ENCODE assay signal across 8 cellular contexts in genomic region chr13:94595943-94596574, GRCh38. TPM values are rescaled to one million over a fixed set of nuclear protein-coding genes. Genes with fewer than 3 reads are reported as not detected.
DNase-seq lines count a peak whose midpoint lies in the region; ATAC-seq and TF ChIP-seq lines count a peak whose summit lies in the region.

TGDS (minus strand) TSS chr13:94596152; CDS start chr13:94596136, 16 bp downstream.

- H3K36me3 Mint-ChIP-seq in H9 (ENCODE audit: insufficient read depth in 1 of 3, low read depth in 3 of 3): peaks cover 9 to 17% (median 17%) of the 10 kb centered on the region in 3 experiments
- peaks cover 14% of the 10 kb centered on the region for H3K36me3 Mint-ChIP-seq in natural killer cell treated with Interleukin-12 subunit alpha and Interleukin-12 subunit beta and Interleukin-15 and Interleukin-18, amount 100 ng/mL, for 72 hours

- no peak within 1 kb of the TSS for H2AK5ac ChIP-seq in H9 (ENCODE audit: insufficient read length, low read length)

- H3K27ac ChIP-seq in H9 (ENCODE audit: insufficient read length, low read depth, low read length): no peak within 1 kb of the TSS

- no peak within 1 kb of the TSS for H4K91ac ChIP-seq in H9 (ENCODE audit: insufficient read length, low read depth, low read length)

- H3K56ac ChIP-seq in H9 (ENCODE audit: insufficient read length, low read depth, low read length): no peak within 1 kb of the TSS

- H3K36me3 ChIP-seq in ES-I3 (ENCODE audit: insufficient read depth, low read length): no peaks in the 10 kb centered on the region; the same call in 1 of the 2 replicates
- peaks cover 18% of the 10 kb centered on the region for H3K36me3 ChIP-seq in MG63

- peaks cover 5% of the 10 kb centered on the region; the same call in 1 of the 2 replicates for H3K79me2 ChIP-seq in H9 (ENCODE audit: insufficient read depth, low read length)

- H2AFZ ChIP-seq in H9 (ENCODE audit: low read length): peak within 1 kb of the TSS; percentile 10

- H2BK120ac ChIP-seq in H9 (ENCODE audit: low read depth, low read length, poor library complexity, severe bottlenecking): no peak within 1 kb of the TSS

- TF ChIP-seq CTCF in H9 (conservative IDR thresholded peaks at IDR 0.05): no peak

- ATAC-seq in natural killer cell treated with Interleukin-12 subunit alpha and Interleukin-12 subunit beta and Interleukin-15 and Interleukin-18, amount 100 ng/mL, for 72 hours: peak; percentile 99 to 100

- no peaks in the 10 kb centered on the region for H4K20me1 ChIP-seq in H9 (ENCODE audit: control insufficient read depth, insufficient read depth, insufficient read length)

- H3K14ac ChIP-seq in H9 (ENCODE audit: insufficient read depth, low read length): peak within 1 kb of the TSS; percentile 49; the same call in 1 of the 2 replicates

- DNase-seq in H9 (peak; percentile 95), MG63 (peak; percentile 97), SHP77 (lab: John Stamatoyannopoulos, UW) (peak; percentile 98), fibroblast of peridontal ligament (ENCODE audit: extremely low read depth) (peak; percentile 86)
- DNase-seq in activated T-helper 9 cell treated with anti-CD3 and anti-CD28 coated beads, Interleukin-2, amount 50 U/mL, for 16 hours (ENCODE audit: low read depth): peak; percentile 82
- peak; percentile 93 for DNase-seq in natural killer cell treated with Interleukin-12 subunit alpha and Interleukin-12 subunit beta and Interleukin-15 and Interleukin-18, amount 100 ng/mL, for 72 hours (ENCODE audit: low spot score)
- DNase-seq in stimulated activated naive CD4-positive, alpha-beta T cell treated with Interleukin-2 at 50 U/mL for 16 hours (lab: John Stamatoyannopoulos, UW): peak; percentile 91

- H3K4me1 Mint-ChIP-seq in H9: peaks cover 16 to 22% of the 10 kb centered on the region in 2 experiments
- peaks cover 23 to 30% of the 10 kb centered on the region in 2 donors for H3K4me1 Mint-ChIP-seq in natural killer cell treated with Interleukin-12 subunit alpha and Interleukin-12 subunit beta and Interleukin-15 and Interleukin-18, amount 100 ng/mL, for 72 hours (ENCODE audit: low read depth in 2 of 2)

- peak within 1 kb of the TSS; percentile 94 to 95 for H3K4me3 Mint-ChIP-seq in H9
- H3K4me3 Mint-ChIP-seq in natural killer cell treated with Interleukin-12 subunit alpha and Interleukin-12 subunit beta and Interleukin-15 and Interleukin-18, amount 100 ng/mL, for 72 hours: peak within 1 kb of the TSS; percentile 96

- no peaks in the 10 kb centered on the region; the same call in 1 of the 2 replicates for H3K27me3 ChIP-seq in H9 (ENCODE audit: insufficient read depth, low read length)
- no peaks in the 10 kb centered on the region for H3K27me3 ChIP-seq in MG63

- no peak within 1 kb of the TSS for H3T11ph ChIP-seq in H9 (ENCODE audit: low read length)

- peaks cover 13% of the 10 kb centered on the region for H3K27me3 Mint-ChIP-seq in H9 (ENCODE audit: low read depth)
- no peaks in the 10 kb centered on the region for H3K27me3 Mint-ChIP-seq in natural killer cell treated with Interleukin-12 subunit alpha and Interleukin-12 subunit beta and Interleukin-15 and Interleukin-18, amount 100 ng/mL, for 72 hours

- H4K8ac ChIP-seq in H9 (replicated peaks; ENCODE audit: insufficient read length, low read depth, low read length): no peak within 1 kb of the TSS

- no peak within 1 kb of the TSS for H3K23ac ChIP-seq in H9 (ENCODE audit: insufficient read length, low read depth, low read length)

- WGBS in H9 (ENCODE audit: extremely low coverage, insufficient read length, low lambda C conversion rate): no CpG with 5 or more reads among the region's 41 CpGs

- H3K9ac ChIP-seq in ES-I3 (ENCODE audit: low read depth, low read length) (peak within 1 kb of the TSS; percentile 77), H9 (ENCODE audit: extremely low read depth, insufficient read length, low read length) (peak within 1 kb of the TSS; percentile 74)

- H3K23me2 ChIP-seq in H9 (ENCODE audit: insufficient read length, low read depth, low read length, poor library complexity, severe bottlenecking): peaks cover 9% of the 10 kb centered on the region

- H3K4me1 ChIP-seq in ES-I3 (ENCODE audit: insufficient read depth, low read length): no peaks in the 10 kb centered on the region
- H3K4me1 ChIP-seq in H9 (ENCODE audit: insufficient read depth, low read length): no peaks in the 10 kb centered on the region

- H3K4ac ChIP-seq in H9 (ENCODE audit: low read depth, low read length): no peak within 1 kb of the TSS

- no peak within 1 kb of the TSS for H2BK12ac ChIP-seq in H9 (ENCODE audit: insufficient read length, low read depth, low read length)

- H2BK15ac ChIP-seq in H9 (ENCODE audit: low read depth, low read length): no peak within 1 kb of the TSS

- H2BK5ac ChIP-seq in H9 (ENCODE audit: insufficient read length, low read length): no peak within 1 kb of the TSS

- H3K27ac Mint-ChIP-seq in H9: peak within 1 kb of the TSS; percentile 90 to 96 (median 93)
- H3K27ac Mint-ChIP-seq in natural killer cell treated with Interleukin-12 subunit alpha and Interleukin-12 subunit beta and Interleukin-15 and Interleukin-18, amount 100 ng/mL, for 72 hours: peak within 1 kb of the TSS; percentile 91 to 94

- H3K4me3 ChIP-seq in MG63: peak within 1 kb of the TSS; percentile 96

- peaks cover 3% of the 10 kb centered on the region for H3K79me1 ChIP-seq in H9 (ENCODE audit: insufficient read depth, low read depth, low read length, poor library complexity, severe bottlenecking)

- H4K5ac ChIP-seq in H9 (ENCODE audit: insufficient read length, low read depth, low read length): no peak within 1 kb of the TSS

- peaks cover 6% of the 10 kb centered on the region; the same call in 1 of the 2 replicates for H3K9me3 ChIP-seq in ES-I3 (ENCODE audit: control insufficient read depth, insufficient read depth, low read length)
- peaks cover 7% of the 10 kb centered on the region for H3K9me3 ChIP-seq in H9 (ENCODE audit: control insufficient read depth, low read depth, low read length)
- H3K9me3 ChIP-seq in MG63: no peaks in the 10 kb centered on the region

- H3K4me2 ChIP-seq in H9 (ENCODE audit: insufficient read depth, insufficient read length, low read length): peak within 1 kb of the TSS; percentile 83

- H2BK20ac ChIP-seq in H9 (ENCODE audit: low read depth, low read length, poor library complexity, severe bottlenecking): no peak within 1 kb of the TSS

- peaks cover 7 to 12% of the 10 kb centered on the region in 2 experiments for H3K9me3 Mint-ChIP-seq in H9
- peaks cover 4% of the 10 kb centered on the region for H3K9me3 Mint-ChIP-seq in natural killer cell treated with Interleukin-12 subunit alpha and Interleukin-12 subunit beta and Interleukin-15 and Interleukin-18, amount 100 ng/mL, for 72 hours

- H3K18ac ChIP-seq in H9 (ENCODE audit: insufficient read length, low read depth, low read length): peak within 1 kb of the TSS; percentile 5

RNA-seq across cellular contexts. Expression of gene TGDS, which starts in this region (rescaled TPM):
- total RNA-seq in H9 (2021): 10.4 and 13.9 TPM in 2 replicates
- 15.3 and 16.6 TPM in 2 replicates for total RNA-seq in MG63 (2014; rRNA removed; shearing (Covaris generic); ENCODE audit: low replicate concordance)
- total RNA-seq in natural killer cell treated with Interleukin-12 subunit alpha and Interleukin-12 subunit beta and Interleukin-15 and Interleukin-18, amount 100 ng/mL, for 72 hours: 10 to 100 TPM; 18.7 to 20.5 TPM
